Comparison of ENCODE assay signal across 1 cellular context in genomic region chr12:112381898-112382796, GRCh38.
TF ChIP-seq lines count a peak whose summit lies in the region.

A gene with protein sequence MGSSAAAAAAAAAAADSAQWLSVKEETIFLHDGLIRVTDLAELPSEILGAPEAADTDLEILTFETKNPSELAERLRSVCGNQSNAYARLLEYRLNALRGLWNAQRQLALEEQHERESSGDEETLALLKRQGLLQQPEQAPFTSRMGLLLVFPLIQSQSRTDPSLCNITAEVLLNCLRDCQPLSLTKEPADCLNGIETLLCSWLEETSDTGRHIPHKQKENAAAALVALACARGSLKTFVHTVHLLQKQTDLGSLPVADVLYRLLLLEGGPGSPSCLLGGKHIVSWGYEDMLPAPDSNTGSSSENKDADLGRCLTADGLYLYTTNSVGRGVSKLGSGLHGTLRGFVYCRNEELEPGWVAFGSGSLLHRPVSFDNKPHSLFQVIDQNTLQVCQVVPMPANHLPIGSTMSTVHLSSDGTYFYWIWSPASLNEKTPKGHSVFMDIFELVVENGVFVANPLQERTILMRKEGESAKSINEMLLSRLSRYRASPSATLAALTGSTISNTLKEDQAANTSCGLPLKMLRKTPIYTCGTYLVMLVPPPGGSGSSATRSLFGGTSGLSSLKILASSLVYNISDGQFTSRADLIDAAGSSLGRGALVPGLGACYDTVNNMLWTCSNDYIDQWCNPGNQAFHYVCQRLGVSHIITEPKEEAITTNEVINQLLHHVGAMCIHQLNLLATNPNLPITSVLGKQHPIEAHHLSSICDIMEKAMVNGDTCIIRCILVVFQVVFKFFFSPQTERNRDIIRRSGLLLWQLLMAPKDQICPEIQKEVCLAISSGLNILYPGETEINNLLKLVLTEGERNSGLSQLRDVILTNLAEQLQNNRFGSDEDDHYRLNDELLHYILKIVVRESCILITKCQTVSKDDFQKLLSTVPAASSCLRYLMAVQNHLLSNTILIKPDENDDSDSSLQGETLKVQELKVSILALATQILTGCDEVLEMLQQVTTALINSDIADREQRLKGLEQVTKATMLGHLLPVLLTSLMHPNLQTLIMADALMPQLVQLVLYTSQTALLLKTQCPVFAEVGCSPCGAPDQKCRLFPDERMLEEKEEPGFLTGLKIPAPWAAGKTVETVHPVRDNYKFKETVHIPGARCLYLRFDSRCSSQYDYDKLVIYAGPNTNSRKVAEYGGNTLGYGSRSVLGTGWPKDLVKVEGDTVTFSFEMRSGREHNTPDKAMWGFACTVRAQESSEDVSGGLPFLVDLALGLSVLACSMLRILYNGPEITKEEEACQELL (N-terminal part only) (minus strand): TSS chr12:112382431. CDS start chr12:112382128, 303 bp downstream.

TF ChIP-seq in HepG2, 621 proteins besides CTCF, POLR2A, EP300 and RAD21 (continued from another document and continues in another):
- TF ChIP-seq RERE (CRISPR knock-in tag; IDR thresholded peaks at IDR 0.05; ENCODE audit: low read depth) (no peak), HIVEP1 (CRISPR knock-in tag; IDR thresholded peaks at IDR 0.05) (peak; percentile 77; the same call in 1 of the 2 replicates), ESRRA (CRISPR knock-in tag; IDR thresholded peaks at IDR 0.05; ENCODE audit: low read depth) (0 out of 2 replicates have a peak, but pooled peaks have one; percentile 42), ZNF12 (CRISPR knock-in tag; IDR thresholded peaks at IDR 0.05) (peak; percentile 33; the same call in 1 of the 2 replicates), ZNF883 (CRISPR knock-in tag; IDR thresholded peaks at IDR 0.05; ENCODE audit: not compliant biosample characterization) (peak; percentile 51), SMAD3 (CRISPR knock-in tag; IDR thresholded peaks at IDR 0.05) (0 out of 2 replicates have a peak, but pooled peaks have one; percentile 53), PITX1 (CRISPR knock-in tag; IDR thresholded peaks at IDR 0.05) (peak; percentile 53; the same call in 1 of the 2 replicates), RBFOX2 (IDR thresholded peaks at IDR 0.05; ENCODE audit: low read depth, low read length) (peak; percentile 83), ARNT (IDR thresholded peaks at IDR 0.05) (no peak), NR0B2 (CRISPR knock-in tag; IDR thresholded peaks at IDR 0.05) (peak; percentile 77), ZNF33B (CRISPR knock-in tag; IDR thresholded peaks at IDR 0.05) (peak; percentile 21; the same call in 1 of the 2 replicates), MED1 (CRISPR knock-in tag; IDR thresholded peaks at IDR 0.05) (peak; percentile 22; the same call in 1 of the 2 replicates), UBTF (CRISPR knock-in tag; IDR thresholded peaks at IDR 0.05) (peak; percentile 79), POLR2G (IDR thresholded peaks at IDR 0.05; ENCODE audit: low read depth, low read length) (peak; percentile 88), ZKSCAN5 (CRISPR knock-in tag; IDR thresholded peaks at IDR 0.05) (no peak), KDM5A (IDR thresholded peaks at IDR 0.05; ENCODE audit: borderline replicate concordance, low read length) (peak; percentile 54; the same call in 1 of the 2 replicates), ZEB1 (IDR thresholded peaks at IDR 0.05; ENCODE audit: insufficient replicate concordance, low read depth) (peak; percentile 45), SPEN (CRISPR knock-in tag; IDR thresholded peaks at IDR 0.05; ENCODE audit: low read depth) (peak; percentile 58; the same call in 1 of the 2 replicates), RARA (CRISPR knock-in tag; IDR thresholded peaks at IDR 0.05) (peak; percentile 92), ARID4A (CRISPR knock-in tag; IDR thresholded peaks at IDR 0.05; ENCODE audit: borderline replicate concordance) (peak; percentile 82), MTERF4 (CRISPR knock-in tag; IDR thresholded peaks at IDR 0.05) (peak; percentile 66; the same call in 1 of the 2 replicates), SIX4 (CRISPR knock-in tag; IDR thresholded peaks at IDR 0.05) (0 out of 2 replicates have a peak, but pooled peaks have one; percentile 36), TRIM24 (CRISPR knock-in tag; IDR thresholded peaks at IDR 0.05) (no peak), FUBP1 (CRISPR knock-in tag; IDR thresholded peaks at IDR 0.05; ENCODE audit: borderline replicate concordance) (no peak), HMG20B (CRISPR knock-in tag; conservative IDR thresholded peaks at IDR 0.05) (no peak), ZNF30 (CRISPR knock-in tag; IDR thresholded peaks at IDR 0.05) (no peak), ISL2 (CRISPR knock-in tag; IDR thresholded peaks at IDR 0.05) (peak; percentile 49; the same call in 1 of the 2 replicates)
- TF ChIP-seq, protein P1, sequence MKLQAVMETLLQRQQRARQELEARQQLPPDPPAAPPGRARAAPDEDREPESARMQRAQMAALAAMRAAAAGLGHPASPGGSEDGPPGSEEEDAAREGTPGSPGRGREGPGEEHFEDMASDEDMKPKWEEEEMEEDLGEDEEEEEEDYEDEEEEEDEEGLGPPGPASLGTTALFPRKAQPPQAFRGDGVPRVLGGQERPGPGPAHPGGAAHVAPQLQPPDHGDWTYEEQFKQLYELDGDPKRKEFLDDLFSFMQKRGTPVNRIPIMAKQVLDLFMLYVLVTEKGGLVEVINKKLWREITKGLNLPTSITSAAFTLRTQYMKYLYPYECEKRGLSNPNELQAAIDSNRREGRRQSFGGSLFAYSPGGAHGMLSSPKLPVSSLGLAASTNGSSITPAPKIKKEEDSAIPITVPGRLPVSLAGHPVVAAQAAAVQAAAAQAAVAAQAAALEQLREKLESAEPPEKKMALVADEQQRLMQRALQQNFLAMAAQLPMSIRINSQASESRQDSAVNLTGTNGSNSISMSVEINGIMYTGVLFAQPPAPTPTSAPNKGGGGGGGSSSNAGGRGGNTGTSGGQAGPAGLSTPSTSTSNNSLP (IDR thresholded peaks at IDR 0.05; ENCODE audit: low read depth, low read length) = no peak
- TF ChIP-seq, protein P2, sequence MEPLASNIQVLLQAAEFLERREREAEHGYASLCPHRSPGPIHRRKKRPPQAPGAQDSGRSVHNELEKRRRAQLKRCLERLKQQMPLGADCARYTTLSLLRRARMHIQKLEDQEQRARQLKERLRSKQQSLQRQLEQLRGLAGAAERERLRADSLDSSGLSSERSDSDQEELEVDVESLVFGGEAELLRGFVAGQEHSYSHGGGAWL (CRISPR knock-in tag; IDR thresholded peaks at IDR 0.05) = peak; percentile 75
- TF ChIP-seq, protein P3, sequence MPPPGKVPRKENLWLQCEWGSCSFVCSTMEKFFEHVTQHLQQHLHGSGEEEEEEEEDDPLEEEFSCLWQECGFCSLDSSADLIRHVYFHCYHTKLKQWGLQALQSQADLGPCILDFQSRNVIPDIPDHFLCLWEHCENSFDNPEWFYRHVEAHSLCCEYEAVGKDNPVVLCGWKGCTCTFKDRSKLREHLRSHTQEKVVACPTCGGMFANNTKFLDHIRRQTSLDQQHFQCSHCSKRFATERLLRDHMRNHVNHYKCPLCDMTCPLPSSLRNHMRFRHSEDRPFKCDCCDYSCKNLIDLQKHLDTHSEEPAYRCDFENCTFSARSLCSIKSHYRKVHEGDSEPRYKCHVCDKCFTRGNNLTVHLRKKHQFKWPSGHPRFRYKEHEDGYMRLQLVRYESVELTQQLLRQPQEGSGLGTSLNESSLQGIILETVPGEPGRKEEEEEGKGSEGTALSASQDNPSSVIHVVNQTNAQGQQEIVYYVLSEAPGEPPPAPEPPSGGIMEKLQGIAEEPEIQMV (CRISPR knock-in tag; IDR thresholded peaks at IDR 0.05; ENCODE audit: low read depth) = peak; percentile 97
